In the genomic region with DNA sequence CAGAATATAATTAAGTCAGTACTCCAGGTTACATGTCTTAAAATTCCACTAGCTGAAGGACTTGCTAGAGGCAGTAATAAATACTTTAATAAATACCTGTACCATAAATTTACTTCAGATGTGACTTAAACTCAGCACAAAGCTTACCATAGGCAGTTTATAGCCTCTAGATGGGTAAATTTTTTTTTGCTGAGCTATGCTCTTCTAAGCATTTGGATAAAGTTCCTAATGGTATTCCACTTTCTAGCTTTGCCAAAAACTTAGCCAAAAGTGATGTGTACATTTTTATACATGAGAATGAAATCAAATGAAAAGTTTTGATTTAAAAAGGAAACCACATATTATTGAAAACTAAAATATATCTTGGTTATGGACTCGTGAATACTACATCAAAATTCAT, we compare ENCODE assay signal across 17 cellular contexts.
DNase-seq lines count a peak whose midpoint lies in the region; ATAC-seq, FAIRE-seq and TF ChIP-seq lines count a peak whose summit lies in the region.
"Had no signal": no experiment of that assay in that cellular context is flagged by ENCODE, and none has a peak within 500 bp of the region (broad histone marks: within the 10 kb centered on the region; RNA-seq: fewer than 3 reads in every experiment).

No MANE protein-coding gene starts in this region.

- no peak for DNase-seq in IMR-90
- DNase-seq in SK-N-MC (ENCODE audit: low read depth, low spot score): no peak
- DNase-seq in K562 (ENCODE audit: extremely low read depth in 1 of 4, low spot score in 3 of 4): no peak
- DNase-seq in RKO (ENCODE audit: low spot score): no peak
- DNase-seq in activated CD4-positive, CD25-positive, alpha-beta regulatory T cell treated with anti-CD3 and anti-CD28 coated beads, Interleukin-2, amount 50 U/mL, for 72 hours: no peak
- DNase-seq: Caco-2; CD4-positive, CD25-positive, alpha-beta regulatory T cell; CD8-positive, alpha-beta T cell; DMS153; DND-41; GOT3; HCEC 1CT had no signal

- H2BK120ac ChIP-seq in IMR-90 (ENCODE audit: low read depth, low read length): no peak overlapping the region

- ATAC-seq in IMR-90 (ENCODE audit: low read depth) (no peak), K562 (no peak), HG02973 (IDR thresholded peaks at IDR 0.05; ENCODE audit: unreplicated experiment) (no peak)
- ATAC-seq: CD8-positive, alpha-beta T cell had no signal

- no peak overlapping the region for H3K56ac ChIP-seq in IMR-90 (ENCODE audit: extremely low read depth, insufficient read depth, low read length)

- no peak overlapping the region for H2BK15ac ChIP-seq in IMR-90 (ENCODE audit: low read depth, low read length)

- BruUV-seq in IMR-90 (replicated peaks; lab: Mats Ljungman, UMichigan) (no TSS peak), K562 (replicated peaks; lab: Mats Ljungman, UMichigan) (no TSS peak)

- H3K23ac ChIP-seq in IMR-90 (ENCODE audit: low read depth, low read length): no peak overlapping the region

- dilution Hi-C loops in IMR-90 (cut with HindIII; ENCODE audit: low sequenced_read_pairs, unreplicated experiment): no loop called here

- CTCF ChIA-PET in IMR-90 (lab: Yijun Ruan, JAX): no interaction called here
- CTCF ChIA-PET in K562 (lab: Yijun Ruan, JAX; ENCODE audit: low intra/inter-chr PET ratio): no interaction called here

- H4K20me1 ChIP-seq in IMR-90 (ENCODE audit: insufficient read depth, low read length) (no peaks in the 10 kb centered on the region), K562 (replicated peaks; ENCODE audit: control insufficient read depth, insufficient read depth, low read length) (no peaks in the 10 kb centered on the region)
- H4K20me1 ChIP-seq: BLaER1 had no signal

- no peak overlapping the region for H3K14ac ChIP-seq in IMR-90 (replicated peaks; ENCODE audit: low read depth, low read length)

- H3K79me2 ChIP-seq in K562 (ENCODE audit: control insufficient read depth, insufficient read depth, low read length): no peaks in the 10 kb centered on the region

- H2AFZ ChIP-seq in IMR-90 (replicated peaks; ENCODE audit: low read length, poor library complexity): no peak overlapping the region
- no peak overlapping the region for H2AFZ ChIP-seq in K562 (ENCODE audit: low read depth, low read length)

- H3K36me3 ChIP-seq in IMR-90 (ENCODE audit: control insufficient read depth, insufficient read depth, low read length) (no peaks in the 10 kb centered on the region), SK-N-MC (ENCODE audit: insufficient read depth, low read length) (no peaks in the 10 kb centered on the region), K562 (ENCODE audit: control insufficient read depth, insufficient read depth, low read length) (no peaks in the 10 kb centered on the region)
- H3K36me3 ChIP-seq: BLaER1 had no signal

- no peak for FAIRE-seq in K562 (lab: Jason Lieb, UNC)
- FAIRE-seq: G401.6, GM12892, H54 had no signal

- H3K4me3 ChIP-seq in IMR-90 (ENCODE audit: insufficient read depth, low read depth, low read length) (no peak overlapping the region), SK-N-MC (no peak overlapping the region), K562 (no peak overlapping the region)
- H3K4me3 ChIP-seq: BLaER1 had no signal

- no peak overlapping the region for H4K91ac ChIP-seq in IMR-90 (ENCODE audit: insufficient read depth, low read depth, low read length)

- H2BK5ac ChIP-seq in IMR-90 (ENCODE audit: low read depth, low read length, poor library complexity, severe bottlenecking): no peak overlapping the region

- POLR2A ChIA-PET in IMR-90 (lab: Charles Lee; ENCODE audit: unreplicated experiment): no interaction called here
- POLR2A ChIA-PET in K562 (lab: Yijun Ruan, JAX): interaction anchor here (0.6 kb wide), 1 partner anchor 1674 kb away, joined by 3 read pairs; no protein-coding TSS in a partner anchor

- in situ Hi-C loops in IMR-90 (cut with MboI; ENCODE audit: low sequenced_read_pairs): no loop called here
- in situ Hi-C loops in K562 (cut with MboI): no loop called here

- H2AK9ac ChIP-seq in IMR-90 (replicated peaks; ENCODE audit: low read depth, low read length, poor library complexity): no peak overlapping the region

- H3K9me1 ChIP-seq in IMR-90 (ENCODE audit: insufficient read depth, low read length) (no peaks in the 10 kb centered on the region), K562 (ENCODE audit: control insufficient read depth, insufficient read depth, low read length) (no peaks in the 10 kb centered on the region)

- no peak overlapping the region for H3K18ac ChIP-seq in IMR-90 (ENCODE audit: low read depth, low read length)

- TF ChIP-seq POLR2A in IMR-90 (IDR thresholded peaks at IDR 0.05; ENCODE audit: low read depth, low read length): no peak
- no peak for TF ChIP-seq POLR2A in K562 (conservative IDR thresholded peaks at IDR 0.05)

- no peak overlapping the region for H2AK5ac ChIP-seq in IMR-90 (ENCODE audit: low read depth, low read length)

- WGBS in IMR-90 (ENCODE audit: extremely low coverage in 2 of 2, insufficient read length in 1 of 2), 2 experiments: no CpG with 5 or more reads among the region's 1 CpG
- WGBS in K562 (ENCODE audit: insufficient coverage, low coverage, missing lambda C conversion rate): 4% methylated on average over 1 of the region's 1 CpG

- no peaks in the 10 kb centered on the region for H3K79me1 ChIP-seq in IMR-90 (ENCODE audit: low read depth in 1 of 2, low read length in 2 of 2)

- no peak overlapping the region for H4K8ac ChIP-seq in IMR-90 (ENCODE audit: low read depth in 2 of 2, low read length in 2 of 2)

- intact Hi-C loops in IMR-90 (cut with micrococcal nuclease) (no loop called here), K562 (cut with micrococcal nuclease) (no loop called here)

- H3K9ac ChIP-seq in IMR-90 (ENCODE audit: low read depth, low read length) (no peak overlapping the region), SK-N-MC (ENCODE audit: insufficient read length) (no peak overlapping the region), K562 (ENCODE audit: insufficient read depth in 1 of 2, low read depth in 2 of 2, low read length in 2 of 2) (no peak overlapping the region)
- H3K9ac ChIP-seq: BLaER1 had no signal

- H3K27ac ChIP-seq in IMR-90 (ENCODE audit: insufficient read depth, low read length): no peak overlapping the region
- peak overlapping the region; percentile 53; the same call in 1 of the 2 replicates for H3K27ac ChIP-seq in SK-N-MC
- no peak overlapping the region for H3K27ac ChIP-seq in K562 (ENCODE audit: extremely low read depth, low read depth, low read length)
- H3K27ac ChIP-seq: BLaER1 had no signal

- TF ChIP-seq EP300 in K562 (IDR thresholded peaks at IDR 0.05; ENCODE audit: low read length): no peak

- TF ChIP-seq CTCF in IMR-90 (conservative IDR thresholded peaks at IDR 0.05; ENCODE audit: low read depth, low read length) (no peak), K562 (IDR thresholded peaks at IDR 0.05 in 2 of 3, conservative IDR thresholded peaks at IDR 0.05 in 1 of 3; ENCODE audit: insufficient read depth in 2 of 3, low read depth in 1 of 3, low read length in 3 of 3) (no peak)

- H2BK20ac ChIP-seq in IMR-90 (ENCODE audit: low read depth, low read length): no peak overlapping the region

- H3K4ac ChIP-seq in IMR-90 (ENCODE audit: low read depth, low read length): no peak overlapping the region

- H3K9me3 ChIP-seq in IMR-90 (ENCODE audit: control insufficient read depth, insufficient read depth, low read length) (no peaks in the 10 kb centered on the region), SK-N-MC (ENCODE audit: low read depth, low read length) (no peaks in the 10 kb centered on the region), K562 (replicated peaks; ENCODE audit: control insufficient read depth, insufficient read depth, low read depth, low read length) (no peaks in the 10 kb centered on the region)
- H3K9me3 ChIP-seq: BLaER1 had no signal

- H3K4me2 ChIP-seq in IMR-90 (ENCODE audit: low read depth, low read length) (no peak overlapping the region), K562 (ENCODE audit: insufficient read depth, low read length) (no peak overlapping the region)
- H3K4me2 ChIP-seq: BLaER1 had no signal

- peaks cover 2% of the 10 kb centered on the region for H3K27me3 ChIP-seq in IMR-90 (ENCODE audit: control insufficient read depth, insufficient read depth, low read length)
- peaks cover 0 to 15% of the 10 kb centered on the region in 2 experiments for H3K27me3 ChIP-seq in K562 (ENCODE audit: control insufficient read depth in 2 of 2, insufficient read depth in 2 of 2, low read length in 2 of 2)
- H3K27me3 ChIP-seq: BLaER1 had no signal

- H3K4me1 ChIP-seq in IMR-90 (ENCODE audit: control insufficient read depth, insufficient read depth, low read length) (no peaks in the 10 kb centered on the region), K562 (replicated peaks in 1 of 2; ENCODE audit: control insufficient read depth in 2 of 2, insufficient read depth in 2 of 2, low read length in 2 of 2) (no peaks in the 10 kb centered on the region; a peak in 1 of 5 replicates)
- H3K4me1 ChIP-seq: BLaER1 had no signal

- H4K5ac ChIP-seq in IMR-90 (ENCODE audit: low read depth, low read length): no peak overlapping the region

- TF ChIP-seq RAD21 in IMR-90 (IDR thresholded peaks at IDR 0.05; ENCODE audit: low read length): no peak
- no peak for TF ChIP-seq RAD21 in K562 (CRISPR knock-in tag; conservative IDR thresholded peaks at IDR 0.05 in 1 of 2, IDR thresholded peaks at IDR 0.05 in 1 of 2)

TF ChIP-seq in IMR-90, 13 proteins besides CTCF, POLR2A, EP300 and RAD21:
- TF ChIP-seq USF2 (IDR thresholded peaks at IDR 0.05; ENCODE audit: low read depth, low read length) (no peak), MAFK (IDR thresholded peaks at IDR 0.05; ENCODE audit: low read depth, low read length) (peak; percentile 79)

TF ChIP-seq in K562, 482 proteins besides CTCF, POLR2A, EP300 and RAD21 (continues in another document):
- TF ChIP-seq CBX5 (IDR thresholded peaks at IDR 0.05; ENCODE audit: borderline replicate concordance, low read depth) (no peak), E2F8 (IDR thresholded peaks at IDR 0.05; ENCODE audit: low read depth, partially characterized antibody) (no peak), MAFK (IDR thresholded peaks at IDR 0.05; ENCODE audit: low read length) (peak; percentile 60)
